12 cellular contexts compared by ENCODE assay signal in genomic region chr14:67453575-67454300, GRCh38. TPM values are rescaled to one million over a fixed set of nuclear protein-coding genes. Genes with fewer than 3 reads are reported as not detected.
"Had no signal": no experiment of that assay in that cellular context is flagged by ENCODE, and none has a peak within 500 bp of the region (broad histone marks: within the 10 kb centered on the region; RNA-seq: fewer than 3 reads in every experiment).

No MANE protein-coding gene starts in this region.

- H3K36me3 Mint-ChIP-seq: stimulated activated effector memory CD8-positive, alpha-beta T cell treated with anti-CD3 and anti-CD28 coated beads, Interleukin-12 subunit alpha, Interleukin-12 subunit beta, amount 100 ng/mL, for 72 hours had no signal

- H3K4me2 ChIP-seq: hepatocyte had no signal

- H3K4me1 Mint-ChIP-seq: activated naive CD8-positive, alpha-beta T cell treated with anti-CD3 and anti-CD28 coated beads for 36 hours; stimulated activated effector memory CD8-positive, alpha-beta T cell treated with anti-CD3 and anti-CD28 coated beads, Interleukin-12 subunit alpha, Interleukin-12 subunit beta, amount 100 ng/mL, for 72 hours had no signal

- H3K9me3 Mint-ChIP-seq: activated naive CD8-positive, alpha-beta T cell treated with anti-CD3 and anti-CD28 coated beads for 36 hours; stimulated activated effector memory CD8-positive, alpha-beta T cell treated with anti-CD3 and anti-CD28 coated beads, Interleukin-12 subunit alpha, Interleukin-12 subunit beta, amount 100 ng/mL, for 72 hours had no signal

- H3K4me3 Mint-ChIP-seq: activated naive CD8-positive, alpha-beta T cell treated with anti-CD3 and anti-CD28 coated beads for 36 hours; activated T-helper 1 cell treated with anti-CD3 and anti-CD28 coated beads, Interleukin-12 subunit alpha, Interleukin-12 subunit beta, Interleukin-2, Interleukin-4 antibody, amounts not matched to agents 30 ng/mL and 10 ng/mL and 1 ng/mL, durations not matched to agents 14 hours and 24 hours and 36 hours; stimulated activated effector memory CD8-positive, alpha-beta T cell treated with anti-CD3 and anti-CD28 coated beads, Interleukin-12 subunit alpha, Interleukin-12 subunit beta, amount 100 ng/mL, for 72 hours had no signal

- H3K27ac ChIP-seq: brain microvascular endothelial cell, hepatocyte, thyroid gland had no signal

- H3K36me3 ChIP-seq: brain microvascular endothelial cell, thyroid gland had no signal

- H3K27me3 ChIP-seq: brain microvascular endothelial cell, hepatocyte, thyroid gland had no signal

- ATAC-seq: stimulated activated effector memory CD8-positive, alpha-beta T cell treated with anti-CD3 and anti-CD28 coated beads, Interleukin-12 subunit alpha, Interleukin-12 subunit beta, amount 100 ng/mL, for 72 hours had no signal

- DNase-seq: activated CD4-positive, alpha-beta T cell treated with anti-CD3 and anti-CD28 coated beads, Interleukin-2, amount 50 U/mL, for 1 hour; activated naive CD8-positive, alpha-beta T cell treated with anti-CD3 and anti-CD28 coated beads for 36 hours; anterior cingulate cortex; brain microvascular endothelial cell; islet precursor cell; mammary epithelial cell; retina; thyroid gland had no signal

- H2AFZ ChIP-seq: hepatocyte had no signal

- H3K27me3 Mint-ChIP-seq: activated naive CD8-positive, alpha-beta T cell treated with anti-CD3 and anti-CD28 coated beads for 36 hours had no signal

- H3K27ac Mint-ChIP-seq: activated naive CD8-positive, alpha-beta T cell treated with anti-CD3 and anti-CD28 coated beads for 36 hours; activated T-helper 1 cell treated with anti-CD3 and anti-CD28 coated beads, Interleukin-12 subunit alpha, Interleukin-12 subunit beta, Interleukin-2, Interleukin-4 antibody, amounts not matched to agents 30 ng/mL and 10 ng/mL and 1 ng/mL, durations not matched to agents 14 hours and 24 hours and 36 hours; stimulated activated effector memory CD8-positive, alpha-beta T cell treated with anti-CD3 and anti-CD28 coated beads, Interleukin-12 subunit alpha, Interleukin-12 subunit beta, amount 100 ng/mL, for 72 hours had no signal

- H3K9me3 ChIP-seq: thyroid gland had no signal

- H3K4me3 ChIP-seq: hepatocyte, thyroid gland had no signal

- H3K79me2 ChIP-seq: hepatocyte had no signal

RNA-seq across cellular contexts. Expression of gene PLEK2, which starts 41.8 kb away (rescaled TPM):
- total RNA-seq: chondrocyte had no signal
